ENCODE assay signal across 16 cellular contexts in the genomic region with DNA sequence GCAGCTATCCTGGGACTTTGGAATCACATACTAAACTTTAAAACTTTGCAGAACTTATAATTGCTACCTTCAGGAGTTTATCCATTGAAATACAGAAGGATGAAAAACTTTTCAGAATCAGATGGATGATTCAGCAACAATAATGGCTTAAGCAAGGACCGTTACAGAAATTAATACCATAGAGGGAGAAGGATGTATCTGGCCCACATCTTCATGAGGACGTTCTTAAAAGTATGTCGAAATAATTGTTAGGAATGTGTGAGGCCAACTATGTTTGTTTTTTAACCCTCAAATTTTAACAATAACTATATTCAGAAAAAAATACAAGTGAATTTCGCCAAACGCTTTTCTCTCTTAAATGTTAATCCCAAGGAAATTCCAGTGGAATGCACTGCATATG.
DNase-seq lines count a peak whose midpoint lies in the region; TF ChIP-seq lines count a peak whose summit lies in the region.
"Had no signal": no experiment of that assay in that cellular context is flagged by ENCODE, and none has a peak within 500 bp of the region (broad histone marks: within the 10 kb centered on the region; RNA-seq: fewer than 3 reads in every experiment).

No MANE protein-coding gene starts in this region.

- DNase-seq in NCI-H460 (ENCODE audit: extremely low read depth, low read depth) (peak; percentile 24), choroid plexus epithelial cell (ENCODE audit: low read depth) (peak; percentile 7), fibroblast of peridontal ligament (ENCODE audit: extremely low read depth) (peak; percentile 24), DMS153 treated with DMSO at 0.1 percent for 48 hours (lab: John Stamatoyannopoulos, UW; ENCODE audit: unreplicated experiment) (no peak), NCI-H1417 (lab: John Stamatoyannopoulos, UW) (no peak)
- no peak for DNase-seq in CD4-positive, alpha-beta memory T cell
- DNase-seq: Calu3; CD4-positive, CD25-positive, alpha-beta regulatory T cell; COR-L47; DND-41; GOT3; HFFc6 had no signal

- H3K27ac ChIP-seq in CD4-positive, alpha-beta memory T cell (ENCODE audit: low read depth, low read length), result no peak overlapping the region
- H3K27ac ChIP-seq: BLaER1, C4-2B had no signal

- H3K36me3 ChIP-seq in CD4-positive, alpha-beta memory T cell (ENCODE audit: insufficient read depth, low read length), result no peaks in the 10 kb centered on the region
- H3K36me3 ChIP-seq: BLaER1, HAP-1 had no signal

- intact Hi-C loops in CD4-positive, alpha-beta memory T cell (cut with micrococcal nuclease), result no loop called here

- H3K36me3 Mint-ChIP-seq in CD4-positive, alpha-beta memory T cell, result no peaks in the 10 kb centered on the region
- H3K36me3 Mint-ChIP-seq: CD4-positive, CD25-positive, alpha-beta regulatory T cell had no signal

- H3K9me3 ChIP-seq in CD4-positive, alpha-beta memory T cell (ENCODE audit: control insufficient read depth in 1 of 2, low read length in 2 of 2), result no peaks in the 10 kb centered on the region
- H3K9me3 ChIP-seq: BLaER1, HAP-1 had no signal

- no peaks in the 10 kb centered on the region for H3K4me1 ChIP-seq in CD4-positive, alpha-beta memory T cell (ENCODE audit: insufficient read depth, low read length)
- H3K4me1 ChIP-seq: BLaER1, HAP-1 had no signal

- H3K4me3 ChIP-seq in choroid plexus epithelial cell (ENCODE audit: low read depth, low read length), result no peak overlapping the region
- no peak overlapping the region for H3K4me3 ChIP-seq in CD4-positive, alpha-beta memory T cell (ENCODE audit: low read length in 2 of 2)
- H3K4me3 ChIP-seq: BLaER1, HAP-1 had no signal

- POLR2A ChIA-PET in CD4-positive, alpha-beta memory T cell (lab: Charles Lee; ENCODE audit: partially characterized antibody), result no interaction called here

- peaks cover 0 to 10% (median 3%) of the 10 kb centered on the region in 8 donors for H3K9me3 Mint-ChIP-seq in CD4-positive, alpha-beta memory T cell

- no peak overlapping the region for H3K27ac Mint-ChIP-seq in CD4-positive, alpha-beta memory T cell
- H3K27ac Mint-ChIP-seq: B cell; CD4-positive, CD25-positive, alpha-beta regulatory T cell; HFFc6 had no signal

- H3K27me3 ChIP-seq in CD4-positive, alpha-beta memory T cell (ENCODE audit: insufficient read depth, low read length), result no peaks in the 10 kb centered on the region
- H3K27me3 ChIP-seq: BLaER1 had no signal

- H3K4me1 Mint-ChIP-seq in CD4-positive, alpha-beta memory T cell, result no peaks in the 10 kb centered on the region
- H3K4me1 Mint-ChIP-seq: B cell; CD4-positive, CD25-positive, alpha-beta regulatory T cell had no signal

- no peak overlapping the region for H3K4me3 Mint-ChIP-seq in CD4-positive, alpha-beta memory T cell
- H3K4me3 Mint-ChIP-seq: B cell; CD4-positive, CD25-positive, alpha-beta regulatory T cell; HFFc6 had no signal

- CTCF ChIA-PET in CD4-positive, alpha-beta memory T cell (lab: Charles Lee; ENCODE audit: partially characterized antibody), result no interaction called here

- no peaks in the 10 kb centered on the region for H3K27me3 Mint-ChIP-seq in CD4-positive, alpha-beta memory T cell
- H3K27me3 Mint-ChIP-seq: B cell; CD4-positive, CD25-positive, alpha-beta regulatory T cell had no signal

- no peak for TF ChIP-seq CTCF in choroid plexus epithelial cell (conservative IDR thresholded peaks at IDR 0.05; ENCODE audit: low read depth, low read length)

Comparison
In these comparisons a context has a peak if more than half of its experiments do, and no peak if none do; other contexts are left out.
1. DNase-seq: peak in NCI-H460 (single experiment), choroid plexus epithelial cell (single experiment) and fibroblast of peridontal ligament (single experiment); none in DMS153 treated with DMSO at 0.1 percent for 48 hours (single experiment), CD4-positive, alpha-beta memory T cell (0 of 5) and NCI-H1417 (0 of 3).